In genomic region chr22:47168900-47169800, GRCh38 we compare ENCODE assay signal across 8 cellular contexts.
DNase-seq lines count a peak whose midpoint lies in the region; TF ChIP-seq lines count a peak whose summit lies in the region.

No MANE protein-coding gene starts in this region.

- H3K27me3 ChIP-seq in mesendoderm (ENCODE audit: insufficient read depth, low read length, poor library complexity), result no peaks in the 10 kb centered on the region

- no peak overlapping the region for H2BK5ac ChIP-seq in mesendoderm (ENCODE audit: low read length)

- peaks cover 3% of the 10 kb centered on the region for H3K9me3 Mint-ChIP-seq in endothelial cell (ENCODE audit: unreplicated experiment)

- H3K79me1 ChIP-seq in mesendoderm (ENCODE audit: low read length), result no peaks in the 10 kb centered on the region

- H3K4me3 Mint-ChIP-seq in endothelial cell (ENCODE audit: unreplicated experiment), result no peak overlapping the region

- H3K27ac Mint-ChIP-seq in endothelial cell (ENCODE audit: unreplicated experiment), result no peak overlapping the region

- no peak overlapping the region for H3K56ac ChIP-seq in mesendoderm (ENCODE audit: low read length)

- H4K5ac ChIP-seq in mesendoderm (ENCODE audit: low read length), result no peak overlapping the region

- H4K8ac ChIP-seq in mesendoderm (ENCODE audit: low read depth, low read length), result no peak overlapping the region

- no peaks in the 10 kb centered on the region for H3K79me2 ChIP-seq in mesendoderm (ENCODE audit: control insufficient read depth, insufficient read depth, low read length)

- no peaks in the 10 kb centered on the region for H3K4me1 ChIP-seq in mesendoderm (ENCODE audit: control insufficient read depth, low read depth, low read length)

- no peak overlapping the region for H3K23ac ChIP-seq in mesendoderm (ENCODE audit: low read length)

- H3K4me1 Mint-ChIP-seq in endothelial cell (ENCODE audit: unreplicated experiment), result peaks cover 11% of the 10 kb centered on the region

- H2BK15ac ChIP-seq in mesendoderm (replicated peaks; ENCODE audit: low read depth), result no peak overlapping the region

- no peak overlapping the region for H3K27ac ChIP-seq in mesendoderm (ENCODE audit: low read depth, low read length)

- H3K36me3 Mint-ChIP-seq in endothelial cell (ENCODE audit: low read depth, unreplicated experiment), result peaks cover 19% of the 10 kb centered on the region

- no CpG with 5 or more reads among the region's 25 CpGs for WGBS in mesendoderm (ENCODE audit: extremely low coverage, insufficient coverage, low lambda C conversion rate)

- H3K4ac ChIP-seq in mesendoderm (ENCODE audit: low read depth, low read length), result no peak overlapping the region

- no peak overlapping the region for H3K18ac ChIP-seq in mesendoderm (ENCODE audit: low read length)

- H3K4me3 ChIP-seq in mesendoderm (ENCODE audit: low read length), result no peak overlapping the region

- no peak overlapping the region for H2BK120ac ChIP-seq in mesendoderm (ENCODE audit: low read depth, low read length)

- H2AK5ac ChIP-seq in mesendoderm (ENCODE audit: low read length), result no peak overlapping the region

- no peak overlapping the region for H3K9ac ChIP-seq in mesendoderm (ENCODE audit: low read length)

- no peaks in the 10 kb centered on the region for H3K36me3 ChIP-seq in mesendoderm (ENCODE audit: control insufficient read depth, insufficient read depth, low read length)

- DNase-seq in AG20443 (ENCODE audit: low spot score) (peak; percentile 59), HT-29 (ENCODE audit: low spot score) (peak; percentile 12), dermis blood vessel endothelial cell (peak; percentile 45), mesendoderm (peak; percentile 63), endothelial cell (ENCODE audit: low spot score) (no peak), SIG-M5 treated with dmso at 0.1 percent for 504 hours (lab: John Stamatoyannopoulos, UW; ENCODE audit: unreplicated experiment) (no peak), superior temporal gyrus (ENCODE audit: extremely low spot score) (no peak)
- DNase-seq in stimulated activated CD4-positive, alpha-beta T cell treated with anti-CD3 and anti-CD28 coated beads, Interleukin-15, amount 100 ng/mL, for 24 hours, result no peak

- no peak overlapping the region for H3K4me2 ChIP-seq in mesendoderm (ENCODE audit: low read length)

- TF ChIP-seq CTCF in endothelial cell (IDR thresholded peaks at IDR 0.05; ENCODE audit: unreplicated experiment), result no peak

- H3K27me3 Mint-ChIP-seq in endothelial cell (ENCODE audit: unreplicated experiment), result peaks cover 2% of the 10 kb centered on the region

Comparison
In these comparisons a context has a peak if more than half of its experiments do, and no peak if none do; other contexts are left out.
1. DNase-seq: peak in AG20443 (single experiment), HT-29 (single experiment), dermis blood vessel endothelial cell (single experiment) and mesendoderm (single experiment); none in stimulated activated CD4-positive, alpha-beta T cell treated with anti-CD3 and anti-CD28 coated beads, Interleukin-15, amount 100 ng/mL, for 24 hours (single experiment), endothelial cell (single experiment), SIG-M5 treated with dmso at 0.1 percent for 504 hours (single experiment) and superior temporal gyrus (single experiment).